ENCODE assay signal across 31 cellular contexts in the genomic region with DNA sequence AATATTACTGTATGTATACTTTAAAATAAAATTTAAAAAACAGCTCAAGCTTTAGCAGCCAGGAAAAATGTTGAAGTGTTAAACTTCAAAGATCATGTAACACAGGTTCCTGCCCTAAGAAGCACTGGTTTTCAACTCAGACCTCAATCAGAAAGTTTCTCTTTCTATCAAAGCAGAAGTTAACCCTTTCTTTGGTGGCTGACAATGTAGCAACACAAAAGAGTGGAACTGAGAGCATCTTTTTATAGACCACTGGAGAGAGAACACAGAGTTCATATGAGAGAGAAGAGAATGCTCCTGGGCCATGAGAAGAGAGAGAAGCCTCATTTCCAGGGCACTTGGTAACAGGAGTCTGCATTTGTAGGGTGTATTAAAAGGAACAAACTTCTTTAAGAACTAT.
"Had no signal": no experiment of that assay in that cellular context is flagged by ENCODE, and none has a peak within 500 bp of the region (broad histone marks: within the 10 kb centered on the region; RNA-seq: fewer than 3 reads in every experiment).

No MANE protein-coding gene starts in this region.

- H3K4me1 Mint-ChIP-seq: activated CD4-positive, alpha-beta T cell treated with anti-CD3 and anti-CD28 coated beads, Interleukin-2, amount 10 ng/mL, durations not matched to agents 7 days and 5 days; activated naive CD4-positive, alpha-beta T cell treated with anti-CD3 and anti-CD28 coated beads, Interleukin-2, amount 10 ng/mL, durations not matched to agents 7 days and 5 days; immature natural killer cell; naive B cell; WTC11 had no signal

- H3K27ac ChIP-seq: breast epithelium, pancreas, prostate gland, thoracic aorta, uterus had no signal

- H3K27ac Mint-ChIP-seq: activated CD4-positive, alpha-beta memory T cell treated with anti-CD3 and anti-CD28 coated beads, Interleukin-2, amount 10 ng/mL, durations not matched to agents 7 days and 5 days; activated CD4-positive, alpha-beta T cell treated with anti-CD3 and anti-CD28 coated beads, Interleukin-2, amount 10 ng/mL, durations not matched to agents 7 days and 5 days; activated naive CD4-positive, alpha-beta T cell treated with anti-CD3 and anti-CD28 coated beads, Interleukin-2, amount 10 ng/mL, durations not matched to agents 7 days and 5 days; activated T-cell treated with anti-CD3 and anti-CD28 coated beads, Interleukin-2, amount 50 U/mL, for 24 hours; immature natural killer cell; mesothelial cell of epicardium; naive B cell; type B pancreatic cell; WTC11 had no signal

- H3K36me3 ChIP-seq: breast epithelium, pancreas, prostate gland, thoracic aorta, uterus had no signal

- H3K9me3 ChIP-seq: pancreas, prostate gland, thoracic aorta, uterus had no signal

- DNase-seq: activated CD4-positive, alpha-beta memory T cell treated with anti-CD3 and anti-CD28 coated beads, Interleukin-2, amount 10 ng/mL, durations not matched to agents 7 days and 5 days; activated CD4-positive, alpha-beta T cell treated with anti-CD3 and anti-CD28 coated beads for 1 hour; activated CD4-positive, alpha-beta T cell treated with anti-CD3 and anti-CD28 coated beads, Interleukin-2, amount 10 ng/mL, durations not matched to agents 7 days and 5 days; activated CD8-positive, alpha-beta memory T cell treated with anti-CD3 and anti-CD28 coated beads, Interleukin-2, amount 50 U/mL, for 48 hours; activated gamma-delta T cell; activated naive CD4-positive, alpha-beta T cell treated with anti-CD3 and anti-CD28 coated beads, Interleukin-2, amount 10 ng/mL, durations not matched to agents 7 days and 5 days; activated T-cell treated with anti-CD3 and anti-CD28 coated beads, Interleukin-2, amount 50 U/mL, for 24 hours; central memory CD4-positive, alpha-beta T cell; foreskin fibroblast; head of caudate nucleus; hippocampal formation; immature natural killer cell; kidney; left colon; naive B cell; nucleus accumbens; pancreas; retina; stimulated activated CD4-positive, alpha-beta T cell treated with anti-CD3 and anti-CD28 coated beads, Interleukin-12 subunit alpha, Interleukin-12 subunit beta, amount 100 ng/mL, for 4 hours; stimulated activated CD4-positive, alpha-beta T cell treated with anti-CD3 and anti-CD28 coated beads, Interleukin-4, amount 100 ng/mL, for 1 hour; stimulated activated naive CD8-positive, alpha-beta T cell treated with anti-CD3 and anti-CD28 coated beads, Interleukin-15, Interleukin-2, amounts not matched to agents 100 U/mL and 50 U/mL, for 24 hours; uterus had no signal

- H3K9me3 Mint-ChIP-seq: type B pancreatic cell had no signal

- H3K4me3 Mint-ChIP-seq: activated CD4-positive, alpha-beta memory T cell treated with anti-CD3 and anti-CD28 coated beads, Interleukin-2, amount 10 ng/mL, durations not matched to agents 7 days and 5 days; activated CD4-positive, alpha-beta T cell treated with anti-CD3 and anti-CD28 coated beads, Interleukin-2, amount 10 ng/mL, durations not matched to agents 7 days and 5 days; activated naive CD4-positive, alpha-beta T cell treated with anti-CD3 and anti-CD28 coated beads, Interleukin-2, amount 10 ng/mL, durations not matched to agents 7 days and 5 days; activated T-cell treated with anti-CD3 and anti-CD28 coated beads, Interleukin-2, amount 50 U/mL, for 24 hours; immature natural killer cell; mesothelial cell of epicardium; naive B cell; type B pancreatic cell; WTC11 had no signal

- H3K4me3 ChIP-seq: breast epithelium, pancreas, prostate gland, skin epidermis, thoracic aorta, uterus had no signal

- ATAC-seq: esophagus mucosa; left colon; pancreas; sciatic nerve; stimulated activated naive CD8-positive, alpha-beta T cell treated with anti-CD3 and anti-CD28 coated beads, Interleukin-15, Interleukin-2, amounts not matched to agents 100 U/mL and 50 U/mL, for 24 hours; WTC11 had no signal

- H3K27me3 Mint-ChIP-seq: activated CD4-positive, alpha-beta memory T cell treated with anti-CD3 and anti-CD28 coated beads, Interleukin-2, amount 10 ng/mL, durations not matched to agents 7 days and 5 days; activated CD4-positive, alpha-beta T cell treated with anti-CD3 and anti-CD28 coated beads, Interleukin-2, amount 10 ng/mL, durations not matched to agents 7 days and 5 days; activated naive CD4-positive, alpha-beta T cell treated with anti-CD3 and anti-CD28 coated beads, Interleukin-2, amount 10 ng/mL, durations not matched to agents 7 days and 5 days; activated T-cell treated with anti-CD3 and anti-CD28 coated beads, Interleukin-2, amount 50 U/mL, for 24 hours; type B pancreatic cell had no signal

- H3K36me3 Mint-ChIP-seq: activated naive CD4-positive, alpha-beta T cell treated with anti-CD3 and anti-CD28 coated beads, Interleukin-2, amount 10 ng/mL, durations not matched to agents 7 days and 5 days had no signal

- H3K27me3 ChIP-seq: breast epithelium, pancreas, uterus had no signal

- H3K4me1 ChIP-seq: prostate gland, uterus had no signal
